9 cellular contexts compared by ENCODE assay signal in genomic region chr15:79924379-79924778, GRCh38. TPM values are rescaled to one million over a fixed set of nuclear protein-coding genes. Genes with fewer than 3 reads are reported as not detected.
A peak's percentile ranks its signal among the peaks of the same experiment; 100 is the strongest.
DNase-seq lines count a peak whose midpoint lies in the region; ATAC-seq and TF ChIP-seq lines count a peak whose summit lies in the region.
"Had no signal": no experiment of that assay in that cellular context is flagged by ENCODE, and none has a peak within 500 bp of the region (broad histone marks: within the 10 kb centered on the region; RNA-seq: fewer than 3 reads in every experiment).

No MANE protein-coding gene starts in this region.

- H3K9me2 ChIP-seq in GM23248 (ENCODE audit: insufficient read depth): no peaks in the 10 kb centered on the region

- H3K4me3 ChIP-seq in GM23248: peak overlapping the region; percentile 82
- H3K4me3 ChIP-seq in gastroesophageal sphincter: peak overlapping the region; percentile 61 to 90
- H3K4me3 ChIP-seq in skeletal muscle cell (ENCODE audit: low read depth, low read length): peak overlapping the region; percentile 89

- H2AFZ ChIP-seq in GM23248: peak overlapping the region; percentile 84

- WGBS in GM23248 (ENCODE audit: low coverage in 1 of 2, low lambda C conversion rate in 2 of 2, missing lambda C conversion rate in 2 of 2), 2 experiments: 88% methylated on average over 24 of the region's 24 CpGs
- WGBS in gastroesophageal sphincter (ENCODE audit: low coverage in 1 of 2), 2 donors: 91 to 96% methylated on average over 14 to 24 of the region's 24 CpGs

- H3K4me1 Mint-ChIP-seq in T-helper 17 cell: peaks cover 12% of the 10 kb centered on the region

- in situ Hi-C loops in GM23248 (cut with MboI): no loop called here

- H4K20me1 ChIP-seq in GM23248 (ENCODE audit: insufficient read depth): no peaks in the 10 kb centered on the region

- DNase-seq in GM23248 (no peak), T-helper 17 cell (no peak), skeletal muscle cell (ENCODE audit: low read depth) (no peak), GM20000 (ENCODE audit: low spot score) (no peak)
- DNase-seq in activated CD4-positive, CD25-positive, alpha-beta regulatory T cell treated with anti-CD3 and anti-CD28 coated beads, Interleukin-2, amount 50 U/mL, for 72 hours: no peak
- DNase-seq in activated CD8-positive, alpha-beta memory T cell treated with anti-CD3 and anti-CD28 coated beads, Interleukin-2, amount 50 U/mL, for 48 hours: no peak

- no peaks in the 10 kb centered on the region for H3K27me3 Mint-ChIP-seq in T-helper 17 cell

- ATAC-seq in T-helper 17 cell: no peak
- no peak for ATAC-seq in gastroesophageal sphincter
- no peak for ATAC-seq in HG03520 (IDR thresholded peaks at IDR 0.05; ENCODE audit: unreplicated experiment)

- H3K79me2 ChIP-seq in GM23248 (ENCODE audit: insufficient read depth): peaks cover 49% of the 10 kb centered on the region

- H3K27me3 ChIP-seq in GM23248 (replicated peaks; ENCODE audit: insufficient read depth) (no peaks in the 10 kb centered on the region), gastroesophageal sphincter (no peaks in the 10 kb centered on the region)

- H3K9me3 ChIP-seq in GM23248 (ENCODE audit: low read depth) (no peaks in the 10 kb centered on the region), T-helper 17 cell (ENCODE audit: control insufficient read depth, low read length, poor library complexity, severe bottlenecking) (no peaks in the 10 kb centered on the region), gastroesophageal sphincter (peaks cover 0 to 27% (median 0%) of the 10 kb centered on the region in 3 donors)

- H3K36me3 Mint-ChIP-seq in T-helper 17 cell (ENCODE audit: low read depth): peaks cover 8% of the 10 kb centered on the region

- no peaks in the 10 kb centered on the region for H3F3A ChIP-seq in GM23248 (ENCODE audit: insufficient read depth)

- no peak for TF ChIP-seq POLR2A in gastroesophageal sphincter (IDR thresholded peaks at IDR 0.05)

- H3K4me1 ChIP-seq in GM23248 (ENCODE audit: insufficient read depth): no peaks in the 10 kb centered on the region
- peaks cover 0 to 20% (median 0%) of the 10 kb centered on the region in 3 donors for H3K4me1 ChIP-seq in gastroesophageal sphincter

- H3K27ac Mint-ChIP-seq in T-helper 17 cell: peak overlapping the region; percentile 93

- H3K4me3 Mint-ChIP-seq in T-helper 17 cell: peak overlapping the region; percentile 96

- TF ChIP-seq CTCF in gastroesophageal sphincter (IDR thresholded peaks at IDR 0.05): no peak
- no peak for TF ChIP-seq CTCF in GM20000 (IDR thresholded peaks at IDR 0.05; ENCODE audit: extremely low read depth, missing control alignments)

- peak overlapping the region; percentile 68 for H3K4me2 ChIP-seq in GM23248 (ENCODE audit: unreplicated experiment)

- no peak for TF ChIP-seq EP300 in gastroesophageal sphincter (IDR thresholded peaks at IDR 0.05)

- peak overlapping the region; percentile 84 for H3K9ac ChIP-seq in GM23248

- H3K27ac ChIP-seq in GM23248: peak overlapping the region; percentile 69
- peak overlapping the region; percentile 74 to 97 (median 96) for H3K27ac ChIP-seq in gastroesophageal sphincter

- H3K36me3 ChIP-seq in GM23248 (ENCODE audit: low read depth) (peaks cover 6% of the 10 kb centered on the region; the same call in 1 of the 2 replicates), gastroesophageal sphincter (peaks cover 0 to 26% of the 10 kb centered on the region in 2 donors)

RNA-seq across cellular contexts. Expression of gene MTHFS, which starts 27.6 kb away (rescaled TPM):
- total RNA-seq in GM23248 (2014; rRNA removed; shearing (Covaris generic)): 17.4 and 29.1 TPM in 2 replicates
- polyA plus RNA-seq in GM23248 (2016; fragmentation: Nextera tagmentation; extraction: Ambion mirVana): 37.3 and 38.2 TPM in 2 replicates
- 10 to 100 TPM; 14.3 to 17.1 TPM for total RNA-seq in T-helper 17 cell
- 10 to 100 TPM in 2 of 4 donors, 1 to 10 TPM in 2; 7.9 to 12.8 (median 11.0) TPM for total RNA-seq in gastroesophageal sphincter

RNA-seq across cellular contexts. Expression of gene BCL2A1, which starts 46.6 kb away (rescaled TPM):
- 1.6 TPM in 1 of 2 replicates, not detected in the other for total RNA-seq in GM23248 (2014; rRNA removed; shearing (Covaris generic))
- 1.0 and 1.2 TPM in 2 replicates for polyA plus RNA-seq in GM23248 (2016; fragmentation: Nextera tagmentation; extraction: Ambion mirVana)
- total RNA-seq in T-helper 17 cell (10 to 100 TPM; 23.3 to 27.0 TPM), gastroesophageal sphincter (10 to 100 TPM in 1 of 4 donors, under 1 TPM in 1, not detected in 2; 0.62 to 13.3 TPM)
- total RNA-seq: lung microvascular endothelial cell had no signal
